ENCODE assay signal across 9 cellular contexts in genomic region chr1:37255111-37255795, GRCh38.
DNase-seq lines count a peak whose midpoint lies in the region; ATAC-seq and FAIRE-seq lines count a peak whose summit lies in the region.
"Had no signal": no experiment of that assay in that cellular context is flagged by ENCODE, and none has a peak within 500 bp of the region (broad histone marks: within the 10 kb centered on the region; RNA-seq: fewer than 3 reads in every experiment).

No MANE protein-coding gene starts in this region.

- no peak overlapping the region for H3K9ac ChIP-seq in NT2/D1 (ENCODE audit: insufficient read length, low read depth)

- H3K27ac Mint-ChIP-seq in activated CD8-positive, alpha-beta memory T cell treated with anti-CD3 and anti-CD28 coated beads, Interleukin-2, amount 10 ng/mL, durations not matched to agents 7 days and 5 days, result no peak overlapping the region

- ATAC-seq in activated CD8-positive, alpha-beta memory T cell treated with anti-CD3 and anti-CD28 coated beads, Interleukin-2, amount 10 ng/mL, durations not matched to agents 7 days and 5 days, result no peak
- peak; percentile 39 for ATAC-seq in esophagus mucosa
- ATAC-seq in HG03280 (IDR thresholded peaks at IDR 0.05; ENCODE audit: unreplicated experiment), result no peak
- no peak for ATAC-seq in HG03025 (IDR thresholded peaks at IDR 0.05; ENCODE audit: low FRiP score, unreplicated experiment)

- peaks cover 21% of the 10 kb centered on the region for H3K27me3 Mint-ChIP-seq in activated CD8-positive, alpha-beta memory T cell treated with anti-CD3 and anti-CD28 coated beads, Interleukin-2, amount 10 ng/mL, durations not matched to agents 7 days and 5 days

- CTCF ChIA-PET in activated CD8-positive, alpha-beta memory T cell treated with anti-CD3 and anti-CD28 coated beads, Interleukin-2, amount 10 ng/mL, durations not matched to agents 7 days and 5 days (lab: Charles Lee), result no interaction called here

- H3K9me3 ChIP-seq in NT2/D1 (ENCODE audit: insufficient read depth, low read length), result no peaks in the 10 kb centered on the region

- H3K4me3 Mint-ChIP-seq in activated CD8-positive, alpha-beta memory T cell treated with anti-CD3 and anti-CD28 coated beads, Interleukin-2, amount 10 ng/mL, durations not matched to agents 7 days and 5 days, result no peak overlapping the region

- H3K36me3 ChIP-seq in NT2/D1 (ENCODE audit: insufficient read depth, insufficient read length, low read length), result no peaks in the 10 kb centered on the region

- no peaks in the 10 kb centered on the region for H3K27me3 ChIP-seq in NT2/D1 (ENCODE audit: insufficient read depth, insufficient read length)

- no peaks in the 10 kb centered on the region for H3K9me3 Mint-ChIP-seq in activated CD8-positive, alpha-beta memory T cell treated with anti-CD3 and anti-CD28 coated beads, Interleukin-2, amount 10 ng/mL, durations not matched to agents 7 days and 5 days (ENCODE audit: low read depth)

- no peak overlapping the region for H3K4me3 ChIP-seq in NT2/D1 (ENCODE audit: insufficient read length, low read depth)

- H3K4me1 ChIP-seq in NT2/D1 (ENCODE audit: insufficient read depth, insufficient read length), result peaks cover 12% of the 10 kb centered on the region

- no peaks in the 10 kb centered on the region for H3K4me1 Mint-ChIP-seq in activated CD8-positive, alpha-beta memory T cell treated with anti-CD3 and anti-CD28 coated beads, Interleukin-2, amount 10 ng/mL, durations not matched to agents 7 days and 5 days

- FAIRE-seq in HTR-8/SVneo (lab: Jason Lieb, UNC), result no peak
- FAIRE-seq: endometrium had no signal

- peaks cover 1% of the 10 kb centered on the region for H3K36me3 Mint-ChIP-seq in activated CD8-positive, alpha-beta memory T cell treated with anti-CD3 and anti-CD28 coated beads, Interleukin-2, amount 10 ng/mL, durations not matched to agents 7 days and 5 days

- DNase-seq in activated CD8-positive, alpha-beta memory T cell treated with anti-CD3 and anti-CD28 coated beads, Interleukin-2, amount 10 ng/mL, durations not matched to agents 7 days and 5 days, result peak; percentile 41
- DNase-seq in activated CD8-positive, alpha-beta memory T cell treated with anti-CD3 and anti-CD28 coated beads for 24 hours, result no peak
- DNase-seq in NT2/D1 (ENCODE audit: low read depth, low spot score), result peak; percentile 87
- DNase-seq in stimulated activated CD4-positive, alpha-beta T cell treated with anti-CD3 and anti-CD28 coated beads, Interleukin-4, amount 100 ng/mL, for 1 hour, result peak; percentile 4
- DNase-seq in HTR-8/SVneo (ENCODE audit: insufficient read length, low spot score), result no peak

Comparison
In these comparisons a context has a peak if more than half of its experiments do, and no peak if none do; other contexts are left out.
1. DNase-seq: peak in activated CD8-positive, alpha-beta memory T cell treated with anti-CD3 and anti-CD28 coated beads, Interleukin-2, amount 10 ng/mL, durations not matched to agents 7 days and 5 days (single experiment), NT2/D1 (single experiment) and stimulated activated CD4-positive, alpha-beta T cell treated with anti-CD3 and anti-CD28 coated beads, Interleukin-4, amount 100 ng/mL, for 1 hour (single experiment); none in activated CD8-positive, alpha-beta memory T cell treated with anti-CD3 and anti-CD28 coated beads for 24 hours (single experiment) and HTR-8/SVneo (single experiment).